2 cellular contexts compared by ENCODE assay signal in the genomic region with DNA sequence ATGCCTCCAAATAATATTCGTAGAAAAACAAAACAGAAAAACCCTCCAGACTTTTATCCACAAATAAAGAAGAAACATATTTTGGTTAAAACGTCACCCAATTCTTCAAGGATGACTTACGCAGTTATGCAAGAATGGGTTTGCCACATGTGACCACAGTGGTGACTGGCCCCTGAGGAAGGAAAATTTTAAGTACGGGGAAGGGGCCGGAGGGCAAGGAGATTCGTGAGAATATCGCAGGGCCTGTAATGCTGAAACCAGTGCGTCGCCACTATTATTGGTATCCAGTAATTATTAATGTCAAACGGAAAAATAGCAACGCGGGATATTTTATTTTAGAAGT.
TF ChIP-seq lines count a peak whose summit lies in the region.

No MANE protein-coding gene starts in this region.

TF ChIP-seq in GM23338, 12 proteins besides CTCF, POLR2A, EP300 and RAD21 (continues in another document):
- TF ChIP-seq NANOG (IDR thresholded peaks at IDR 0.05; ENCODE audit: borderline replicate concordance) (no peak), ZNF331 (CRISPR knock-in tag; IDR thresholded peaks at IDR 0.05; ENCODE audit: low read depth) (no peak), REST (IDR thresholded peaks at IDR 0.05; ENCODE audit: unreplicated experiment) (no peak), STAT1 (IDR thresholded peaks at IDR 0.05; ENCODE audit: unreplicated experiment) (no peak), CREB1 (CRISPR knock-in tag; IDR thresholded peaks at IDR 0.05; ENCODE audit: low read depth) (no peak), POLR2AphosphoS5 (IDR thresholded peaks at IDR 0.05; ENCODE audit: low read depth) (no peak), JUNB (IDR thresholded peaks at IDR 0.05; ENCODE audit: unreplicated experiment) (no peak), EZH2 (IDR thresholded peaks at IDR 0.05; ENCODE audit: low read depth, unreplicated experiment) (no peak), EZH2phosphoT487 (IDR thresholded peaks at IDR 0.05; ENCODE audit: unreplicated experiment) (no peak)
- TF ChIP-seq, protein P1, sequence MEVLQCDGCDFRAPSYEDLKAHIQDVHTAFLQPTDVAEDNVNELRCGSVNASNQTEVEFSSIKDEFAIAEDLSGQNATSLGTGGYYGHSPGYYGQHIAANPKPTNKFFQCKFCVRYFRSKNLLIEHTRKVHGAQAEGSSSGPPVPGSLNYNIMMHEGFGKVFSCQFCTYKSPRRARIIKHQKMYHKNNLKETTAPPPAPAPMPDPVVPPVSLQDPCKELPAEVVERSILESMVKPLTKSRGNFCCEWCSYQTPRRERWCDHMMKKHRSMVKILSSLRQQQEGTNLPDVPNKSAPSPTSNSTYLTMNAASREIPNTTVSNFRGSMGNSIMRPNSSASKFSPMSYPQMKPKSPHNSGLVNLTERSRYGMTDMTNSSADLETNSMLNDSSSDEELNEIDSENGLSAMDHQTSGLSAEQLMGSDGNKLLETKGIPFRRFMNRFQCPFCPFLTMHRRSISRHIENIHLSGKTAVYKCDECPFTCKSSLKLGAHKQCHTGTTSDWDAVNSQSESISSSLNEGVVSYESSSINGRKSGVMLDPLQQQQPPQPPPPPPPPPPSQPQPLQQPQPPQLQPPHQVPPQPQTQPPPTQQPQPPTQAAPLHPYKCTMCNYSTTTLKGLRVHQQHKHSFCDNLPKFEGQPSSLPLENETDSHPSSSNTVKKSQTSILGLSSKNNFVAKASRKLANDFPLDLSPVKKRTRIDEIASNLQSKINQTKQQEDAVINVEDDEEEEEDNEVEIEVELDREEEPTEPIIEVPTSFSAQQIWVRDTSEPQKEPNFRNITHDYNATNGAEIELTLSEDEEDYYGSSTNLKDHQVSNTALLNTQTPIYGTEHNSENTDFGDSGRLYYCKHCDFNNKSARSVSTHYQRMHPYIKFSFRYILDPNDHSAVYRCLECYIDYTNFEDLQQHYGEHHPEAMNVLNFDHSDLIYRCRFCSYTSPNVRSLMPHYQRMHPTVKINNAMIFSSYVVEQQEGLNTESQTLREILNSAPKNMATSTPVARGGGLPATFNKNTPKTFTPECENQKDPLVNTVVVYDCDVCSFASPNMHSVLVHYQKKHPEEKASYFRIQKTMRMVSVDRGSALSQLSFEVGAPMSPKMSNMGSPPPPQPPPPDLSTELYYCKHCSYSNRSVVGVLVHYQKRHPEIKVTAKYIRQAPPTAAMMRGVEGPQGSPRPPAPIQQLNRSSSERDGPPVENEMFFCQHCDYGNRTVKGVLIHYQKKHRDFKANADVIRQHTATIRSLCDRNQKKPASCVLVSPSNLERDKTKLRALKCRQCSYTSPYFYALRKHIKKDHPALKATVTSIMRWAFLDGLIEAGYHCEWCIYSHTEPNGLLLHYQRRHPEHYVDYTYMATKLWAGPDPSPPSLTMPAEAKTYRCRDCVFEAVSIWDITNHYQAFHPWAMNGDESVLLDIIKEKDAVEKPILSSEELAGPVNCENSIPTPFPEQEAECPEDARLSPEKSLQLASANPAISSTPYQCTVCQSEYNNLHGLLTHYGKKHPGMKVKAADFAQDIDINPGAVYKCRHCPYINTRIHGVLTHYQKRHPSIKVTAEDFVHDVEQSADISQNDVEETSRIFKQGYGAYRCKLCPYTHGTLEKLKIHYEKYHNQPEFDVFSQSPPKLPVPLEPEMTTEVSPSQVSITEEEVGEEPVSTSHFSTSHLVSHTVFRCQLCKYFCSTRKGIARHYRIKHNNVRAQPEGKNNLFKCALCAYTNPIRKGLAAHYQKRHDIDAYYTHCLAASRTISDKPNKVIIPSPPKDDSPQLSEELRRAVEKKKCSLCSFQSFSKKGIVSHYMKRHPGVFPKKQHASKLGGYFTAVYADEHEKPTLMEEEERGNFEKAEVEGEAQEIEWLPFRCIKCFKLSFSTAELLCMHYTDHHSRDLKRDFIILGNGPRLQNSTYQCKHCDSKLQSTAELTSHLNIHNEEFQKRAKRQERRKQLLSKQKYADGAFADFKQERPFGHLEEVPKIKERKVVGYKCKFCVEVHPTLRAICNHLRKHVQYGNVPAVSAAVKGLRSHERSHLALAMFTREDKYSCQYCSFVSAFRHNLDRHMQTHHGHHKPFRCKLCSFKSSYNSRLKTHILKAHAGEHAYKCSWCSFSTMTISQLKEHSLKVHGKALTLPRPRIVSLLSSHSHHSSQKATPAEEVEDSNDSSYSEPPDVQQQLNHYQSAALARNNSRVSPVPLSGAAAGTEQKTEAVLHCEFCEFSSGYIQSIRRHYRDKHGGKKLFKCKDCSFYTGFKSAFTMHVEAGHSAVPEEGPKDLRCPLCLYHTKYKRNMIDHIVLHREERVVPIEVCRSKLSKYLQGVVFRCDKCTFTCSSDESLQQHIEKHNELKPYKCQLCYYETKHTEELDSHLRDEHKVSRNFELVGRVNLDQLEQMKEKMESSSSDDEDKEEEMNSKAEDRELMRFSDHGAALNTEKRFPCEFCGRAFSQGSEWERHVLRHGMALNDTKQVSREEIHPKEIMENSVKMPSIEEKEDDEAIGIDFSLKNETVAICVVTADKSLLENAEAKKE (CRISPR knock-in tag; IDR thresholded peaks at IDR 0.05): no peak

TF ChIP-seq in K562, 482 proteins besides CTCF, POLR2A, EP300 and RAD21 (continues in another document):
- peak; percentile 40; the same call in 1 of the 2 replicates for TF ChIP-seq MGA (IDR thresholded peaks at IDR 0.05)
- TF ChIP-seq GTF2E2 (tag; IDR thresholded peaks at IDR 0.05): no peak
- TF ChIP-seq, protein P2, sequence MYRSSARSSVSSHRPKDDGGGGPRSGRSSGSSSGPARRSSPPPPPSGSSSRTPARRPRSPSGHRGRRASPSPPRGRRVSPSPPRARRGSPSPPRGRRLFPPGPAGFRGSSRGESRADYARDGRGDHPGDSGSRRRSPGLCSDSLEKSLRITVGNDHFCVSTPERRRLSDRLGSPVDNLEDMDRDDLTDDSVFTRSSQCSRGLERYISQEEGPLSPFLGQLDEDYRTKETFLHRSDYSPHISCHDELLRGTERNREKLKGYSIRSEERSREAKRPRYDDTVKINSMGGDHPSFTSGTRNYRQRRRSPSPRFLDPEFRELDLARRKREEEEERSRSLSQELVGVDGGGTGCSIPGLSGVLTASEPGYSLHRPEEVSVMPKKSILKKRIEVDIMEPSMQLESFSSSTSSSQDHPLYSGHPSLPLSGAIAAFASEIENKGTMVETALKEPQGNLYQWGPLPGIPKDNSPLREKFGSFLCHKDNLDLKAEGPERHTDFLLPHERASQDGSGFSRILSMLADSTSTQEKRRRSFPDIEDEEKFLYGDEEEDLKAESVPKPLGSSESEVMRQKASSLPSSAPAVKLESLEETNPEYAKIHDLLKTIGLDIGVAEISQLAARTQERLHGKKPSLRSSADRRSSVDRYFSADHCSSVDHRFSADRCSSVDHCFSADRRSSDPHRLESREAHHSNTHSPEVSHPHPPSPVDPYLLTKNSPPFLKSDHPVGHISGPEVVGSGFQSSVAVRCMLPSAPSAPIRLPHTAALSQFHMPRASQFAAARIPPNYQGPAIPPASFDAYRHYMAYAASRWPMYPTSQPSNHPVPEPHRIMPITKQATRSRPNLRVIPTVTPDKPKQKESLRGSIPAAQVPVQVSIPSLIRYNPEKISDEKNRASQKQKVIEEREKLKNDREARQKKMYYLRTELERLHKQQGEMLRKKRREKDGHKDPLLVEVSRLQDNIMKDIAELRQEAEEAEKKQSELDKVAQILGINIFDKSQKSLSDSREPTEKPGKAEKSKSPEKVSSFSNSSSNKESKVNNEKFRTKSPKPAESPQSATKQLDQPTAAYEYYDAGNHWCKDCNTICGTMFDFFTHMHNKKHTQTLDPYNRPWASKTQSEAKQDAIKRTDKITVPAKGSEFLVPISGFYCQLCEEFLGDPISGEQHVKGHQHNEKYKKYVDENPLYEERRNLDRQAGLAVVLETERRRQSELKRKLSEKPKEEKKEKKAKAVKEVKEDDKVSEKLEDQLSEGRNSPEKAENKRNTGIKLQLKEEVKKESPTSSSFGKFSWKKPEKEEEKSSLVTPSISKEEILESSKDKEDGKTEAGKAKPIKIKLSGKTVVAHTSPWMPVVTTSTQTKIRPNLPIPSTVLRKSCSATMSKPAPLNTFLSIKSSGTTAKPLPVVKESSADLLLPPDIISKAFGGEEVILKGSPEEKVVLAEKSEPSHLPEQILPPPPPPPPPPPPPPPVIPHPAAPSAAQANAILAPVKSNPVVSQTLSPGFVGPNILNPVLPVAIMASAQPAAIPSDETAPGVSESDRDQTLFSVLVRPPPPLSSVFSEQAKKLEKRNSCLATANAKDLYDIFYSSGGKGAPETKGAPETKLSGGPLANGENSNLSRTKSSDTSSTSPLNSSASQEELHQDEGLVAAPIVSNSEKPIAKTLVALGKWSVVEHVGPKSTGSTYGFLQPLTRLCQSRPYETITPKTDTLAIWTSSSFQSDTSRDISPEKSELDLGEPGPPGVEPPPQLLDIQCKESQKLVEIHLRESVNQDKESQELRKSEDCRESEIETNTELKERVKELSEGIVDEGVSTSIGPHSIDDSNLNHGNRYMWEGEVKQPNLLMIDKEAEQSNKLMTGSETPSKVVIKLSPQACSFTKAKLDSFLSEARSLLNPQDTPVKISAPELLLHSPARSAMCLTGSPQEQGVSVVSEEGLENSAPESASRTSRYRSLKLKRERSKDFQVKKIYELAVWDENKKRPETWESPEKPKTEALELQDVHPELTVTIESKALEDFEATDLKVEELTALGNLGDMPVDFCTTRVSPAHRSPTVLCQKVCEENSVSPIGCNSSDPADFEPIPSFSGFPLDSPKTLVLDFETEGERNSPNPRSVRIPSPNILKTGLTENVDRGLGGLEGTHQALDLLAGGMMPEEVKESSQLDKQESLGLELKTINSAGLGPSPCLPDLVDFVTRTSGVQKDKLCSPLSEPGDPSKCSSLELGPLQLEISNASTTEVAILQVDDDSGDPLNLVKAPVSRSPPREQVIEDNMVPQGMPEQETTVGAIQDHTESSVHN (IDR thresholded peaks at IDR 0.05; ENCODE audit: borderline replicate concordance in 1 of 2, low read depth in 1 of 2): 0 out of 4 replicates have a peak, but pooled peaks of 1 of the 2 experiments have one; percentile 24
- TF ChIP-seq BCOR (IDR thresholded peaks at IDR 0.05): no peak
- no peak for TF ChIP-seq KDM4B (IDR thresholded peaks at IDR 0.05; ENCODE audit: borderline replicate concordance in 2 of 2, low read depth in 1 of 2)
- no peak for TF ChIP-seq MYBL2 (IDR thresholded peaks at IDR 0.05; ENCODE audit: low read depth)
- no peak for TF ChIP-seq MYBL2 (CRISPR knock-in tag; IDR thresholded peaks at IDR 0.05; ENCODE audit: borderline replicate concordance)
- no peak for TF ChIP-seq POLR2AphosphoS5 (IDR thresholded peaks at IDR 0.05; ENCODE audit: control insufficient read depth, insufficient read depth, low read depth, low read length)
